Comparison of ENCODE assay signal across 26 cellular contexts in the genomic region with DNA sequence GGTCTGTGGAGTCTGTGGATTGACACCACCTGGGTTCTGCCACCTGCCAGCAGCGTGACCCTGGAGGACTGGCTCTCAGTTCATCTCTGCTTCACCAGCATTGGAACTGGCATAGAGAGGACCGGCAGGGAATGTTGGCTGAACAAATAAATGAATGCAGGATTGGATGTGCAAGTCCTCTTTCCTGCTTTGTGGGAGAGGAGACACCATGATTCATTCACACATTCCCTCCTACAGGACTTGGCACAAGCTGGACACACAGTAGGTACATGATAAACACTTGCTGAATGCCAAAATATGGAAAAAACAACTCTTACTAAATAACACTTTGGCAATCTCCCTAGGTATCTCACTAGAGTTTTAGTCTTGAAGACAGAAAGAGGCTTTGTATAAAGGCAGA.
"Had no signal": no experiment of that assay in that cellular context is flagged by ENCODE, and none has a peak within 500 bp of the region (broad histone marks: within the 10 kb centered on the region; RNA-seq: fewer than 3 reads in every experiment).

No MANE protein-coding gene starts in this region.

- H3K9me3 Mint-ChIP-seq: activated CD4-positive, alpha-beta T cell treated with anti-CD3 and anti-CD28 coated beads, Interleukin-2, amount 10 ng/mL, durations not matched to agents 7 days and 5 days; activated naive CD8-positive, alpha-beta T cell treated with anti-CD3 and anti-CD28 coated beads, Interleukin-2, amount 50 U/mL, for 24 hours; activated T-helper 1 cell treated with anti-CD3 and anti-CD28 coated beads, Interleukin-12 subunit alpha, Interleukin-12 subunit beta, Interleukin-2, Interleukin-4 antibody, amounts not matched to agents 30 ng/mL and 10 ng/mL and 1 ng/mL, durations not matched to agents 14 hours and 24 hours and 36 hours; mesothelial cell of epicardium; naive thymus-derived CD8-positive, alpha-beta T cell; stimulated activated memory B cell treated with anti-CD40 and anti-IgM and Interleukin-4, amounts not matched to agents 10 μg/mL and 1 μg/mL and 100 μg/mL, for 72 hours had no signal

- DNase-seq: activated CD4-positive, alpha-beta T cell treated with anti-CD3 and anti-CD28 coated beads, Interleukin-2, amount 10 ng/mL, durations not matched to agents 7 days and 5 days; activated CD4-positive, CD25-positive, alpha-beta regulatory T cell treated with anti-CD3 and anti-CD28 coated beads, Interleukin-2, amount 50 U/mL, for 72 hours; activated CD8-positive, alpha-beta T cell treated with anti-CD3 and anti-CD28 coated beads, Interleukin-2, amount 10 ng/mL, durations not matched to agents 7 days and 5 days; activated gamma-delta T cell; activated naive CD4-positive, alpha-beta T cell treated with anti-CD3 and anti-CD28 coated beads, Interleukin-2, amount 50 U/mL, for 16 hours; activated naive CD8-positive, alpha-beta T cell treated with anti-CD3 and anti-CD28 coated beads, Interleukin-2, amount 50 U/mL, for 24 hours; body of pancreas; central memory CD4-positive, alpha-beta T cell; dermis blood vessel endothelial cell; effector CD8-positive, alpha-beta T cell; glutamatergic neuron; left ventricle myocardium superior; mammary epithelial cell; naive thymus-derived CD8-positive, alpha-beta T cell; ovary; psoas muscle; right cardiac atrium; stimulated activated CD4-positive, alpha-beta T cell treated with anti-CD3 and anti-CD28 coated beads, Interleukin-1b, Interleukin-23, amount 100 ng/mL, for 48 hours; stomach; T-helper 1 cell; upper lobe of left lung; WERI-Rb-1 had no signal

- H3K4me1 ChIP-seq: body of pancreas, psoas muscle, stomach, upper lobe of left lung had no signal

- H3K36me3 Mint-ChIP-seq: naive thymus-derived CD8-positive, alpha-beta T cell; stimulated activated memory B cell treated with anti-CD40 and anti-IgM and Interleukin-4, amounts not matched to agents 10 μg/mL and 1 μg/mL and 100 μg/mL, for 72 hours had no signal

- H3K4me3 ChIP-seq: body of pancreas, hepatocyte, ovary, psoas muscle, stomach, upper lobe of left lung had no signal

- H3K27me3 ChIP-seq: body of pancreas, hepatocyte, ovary, stomach, upper lobe of left lung had no signal

- H3K9me3 ChIP-seq: body of pancreas, ovary, psoas muscle, stomach, upper lobe of left lung had no signal

- H3K27ac ChIP-seq: body of pancreas, hepatocyte, ovary, psoas muscle, stomach, upper lobe of left lung, WERI-Rb-1 had no signal

- H3K4me3 Mint-ChIP-seq: activated CD4-positive, alpha-beta T cell treated with anti-CD3 and anti-CD28 coated beads, Interleukin-2, amount 10 ng/mL, durations not matched to agents 7 days and 5 days; activated CD8-positive, alpha-beta T cell treated with anti-CD3 and anti-CD28 coated beads, Interleukin-2, amount 10 ng/mL, durations not matched to agents 7 days and 5 days; activated naive CD8-positive, alpha-beta T cell treated with anti-CD3 and anti-CD28 coated beads, Interleukin-2, amount 50 U/mL, for 24 hours; activated T-helper 1 cell treated with anti-CD3 and anti-CD28 coated beads, Interleukin-12 subunit alpha, Interleukin-12 subunit beta, Interleukin-2, Interleukin-4 antibody, amounts not matched to agents 30 ng/mL and 10 ng/mL and 1 ng/mL, durations not matched to agents 14 hours and 24 hours and 36 hours; mesothelial cell of epicardium; naive thymus-derived CD8-positive, alpha-beta T cell; stimulated activated memory B cell treated with anti-CD40 and anti-IgM and Interleukin-4, amounts not matched to agents 10 μg/mL and 1 μg/mL and 100 μg/mL, for 72 hours had no signal

- H3K36me3 ChIP-seq: ovary, stomach, upper lobe of left lung, WERI-Rb-1 had no signal

- H3K27ac Mint-ChIP-seq: activated CD4-positive, alpha-beta T cell treated with anti-CD3 and anti-CD28 coated beads, Interleukin-2, amount 10 ng/mL, durations not matched to agents 7 days and 5 days; activated CD8-positive, alpha-beta T cell treated with anti-CD3 and anti-CD28 coated beads, Interleukin-2, amount 10 ng/mL, durations not matched to agents 7 days and 5 days; activated naive CD8-positive, alpha-beta T cell treated with anti-CD3 and anti-CD28 coated beads, Interleukin-2, amount 50 U/mL, for 24 hours; activated T-helper 1 cell treated with anti-CD3 and anti-CD28 coated beads, Interleukin-12 subunit alpha, Interleukin-12 subunit beta, Interleukin-2, Interleukin-4 antibody, amounts not matched to agents 30 ng/mL and 10 ng/mL and 1 ng/mL, durations not matched to agents 14 hours and 24 hours and 36 hours; naive thymus-derived CD8-positive, alpha-beta T cell; stimulated activated memory B cell treated with anti-CD40 and anti-IgM and Interleukin-4, amounts not matched to agents 10 μg/mL and 1 μg/mL and 100 μg/mL, for 72 hours had no signal

- H3K4me1 Mint-ChIP-seq: activated CD4-positive, alpha-beta T cell treated with anti-CD3 and anti-CD28 coated beads, Interleukin-2, amount 10 ng/mL, durations not matched to agents 7 days and 5 days; activated naive CD8-positive, alpha-beta T cell treated with anti-CD3 and anti-CD28 coated beads, Interleukin-2, amount 50 U/mL, for 24 hours; naive thymus-derived CD8-positive, alpha-beta T cell; stimulated activated memory B cell treated with anti-CD40 and anti-IgM and Interleukin-4, amounts not matched to agents 10 μg/mL and 1 μg/mL and 100 μg/mL, for 72 hours had no signal
